Comparison of ENCODE assay signal across 9 cellular contexts in the genomic region with DNA sequence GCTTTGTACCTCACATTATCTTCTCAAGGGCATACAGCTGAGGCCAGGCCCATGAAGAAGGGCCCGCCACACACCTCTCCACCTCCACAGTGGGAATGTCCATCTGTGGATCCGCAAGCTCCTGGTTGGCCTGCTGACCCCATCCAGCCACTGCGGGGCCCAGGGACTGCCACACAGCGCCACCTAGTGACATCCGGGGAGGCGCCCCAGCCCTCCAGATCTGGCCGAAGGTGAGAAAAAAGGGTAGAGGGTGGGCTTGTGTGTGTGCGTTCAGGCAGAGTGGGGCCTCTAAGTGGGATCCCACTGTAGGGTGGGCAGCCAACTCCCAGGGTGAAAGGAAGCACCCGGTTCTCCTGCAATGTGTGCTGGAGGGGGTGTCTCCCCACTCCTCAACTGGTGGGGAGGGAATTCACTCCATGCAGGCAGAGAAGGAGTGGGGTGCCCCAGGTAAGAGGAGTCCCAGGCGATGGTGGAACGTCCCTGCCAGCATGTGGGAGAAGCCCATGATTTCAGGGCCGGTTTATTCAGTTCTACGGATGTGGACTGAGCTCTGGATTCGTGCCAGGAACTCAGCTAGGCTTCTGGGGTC.
DNase-seq lines count a peak whose midpoint lies in the region; ATAC-seq and TF ChIP-seq lines count a peak whose summit lies in the region.
"Had no signal": no experiment of that assay in that cellular context is flagged by ENCODE, and none has a peak within 500 bp of the region (broad histone marks: within the 10 kb centered on the region; RNA-seq: fewer than 3 reads in every experiment).

No MANE protein-coding gene starts in this region.

- H3K36me3 ChIP-seq in Peyer's patch, result no peaks in the 10 kb centered on the region
- H3K36me3 ChIP-seq: SJSA1 had no signal

- no peaks in the 10 kb centered on the region for H3K4me1 ChIP-seq in Peyer's patch
- H3K4me1 ChIP-seq: SJSA1 had no signal

- no peak overlapping the region for H3K4me3 ChIP-seq in Peyer's patch
- H3K4me3 ChIP-seq in dorsolateral prefrontal cortex, result no peak overlapping the region
- H3K4me3 ChIP-seq: SJSA1 had no signal

- no peak for TF ChIP-seq POLR2A in Peyer's patch (IDR thresholded peaks at IDR 0.05)

- no peaks in the 10 kb centered on the region for H3K9me3 Mint-ChIP-seq in nephron progenitor cell

- H3K27ac ChIP-seq in Peyer's patch, result no peak overlapping the region
- peak overlapping the region in 58 of 59 donors; percentile 3 to 92 (median 68) for H3K27ac ChIP-seq in dorsolateral prefrontal cortex
- H3K27ac ChIP-seq: SJSA1 had no signal

- intact Hi-C loops in dorsolateral prefrontal cortex (cut with DNase I), result loop anchor here (5.0 to 10.0 kb wide), 3 partner anchors 67 to 193 kb away; partner anchors contain the start of gene STOX2 (in 1 of the 2)

- ATAC-seq in GM21786 (IDR thresholded peaks at IDR 0.05; ENCODE audit: unreplicated experiment) (peak; percentile 45), HG02840 (IDR thresholded peaks at IDR 0.05; ENCODE audit: low FRiP score, unreplicated experiment) (no peak), GM21360 (IDR thresholded peaks at IDR 0.05; ENCODE audit: unreplicated experiment) (no peak), HG02970 (IDR thresholded peaks at IDR 0.05; ENCODE audit: low FRiP score, unreplicated experiment) (no peak)

- no peaks in the 10 kb centered on the region for H3K9me3 ChIP-seq in Peyer's patch
- H3K9me3 ChIP-seq: SJSA1 had no signal

- TF ChIP-seq CTCF in Peyer's patch (IDR thresholded peaks at IDR 0.05) (peak in 4 of 6 experiments; percentile 42 to 64 (median 54)), dorsolateral prefrontal cortex (IDR thresholded peaks at IDR 0.05 in 54 of 56, conservative IDR thresholded peaks at IDR 0.05 in 2 of 56; ENCODE audit: low read depth in 1 of 56, partially characterized antibody in 56 of 56) (peak in 43 of 56 donors; percentile 37 to 95 (median 67)), nephron progenitor cell (IDR thresholded peaks at IDR 0.05) (peak; percentile 70)

- H3K27me3 ChIP-seq in Peyer's patch (no peaks in the 10 kb centered on the region), dorsolateral prefrontal cortex (no peaks in the 10 kb centered on the region)
- H3K27me3 ChIP-seq: SJSA1 had no signal

- peaks cover 25% of the 10 kb centered on the region for H3K27me3 Mint-ChIP-seq in nephron progenitor cell (ENCODE audit: low read depth, poor library complexity)

- no peak overlapping the region for H3K27ac Mint-ChIP-seq in nephron progenitor cell

- H3K36me3 Mint-ChIP-seq in nephron progenitor cell (ENCODE audit: low read depth), result no peaks in the 10 kb centered on the region

- peaks cover 60% of the 10 kb centered on the region for H3K4me1 Mint-ChIP-seq in nephron progenitor cell

- H3K4me3 Mint-ChIP-seq in nephron progenitor cell, result no peak overlapping the region

- DNase-seq in ELR (ENCODE audit: low read depth) (peak; percentile 9), Peyer's patch (peak in 2 of 3 donors; percentile 49 to 59), dorsolateral prefrontal cortex (peak in 4 of 10 donors; percentile 49 to 83 (median 67)), nephron progenitor cell (peak; percentile 77)

Comparison
In these comparisons a context has a peak if more than half of its experiments do, and no peak if none do; other contexts are left out.
1. H3K27ac ChIP-seq: peak in dorsolateral prefrontal cortex (58 of 59); none in Peyer's patch (0 of 4).
2. Peak in every context shown above with its lines, with median percentiles within 50 percentile points of each other: CTCF ChIP-seq.